In the genomic region with DNA sequence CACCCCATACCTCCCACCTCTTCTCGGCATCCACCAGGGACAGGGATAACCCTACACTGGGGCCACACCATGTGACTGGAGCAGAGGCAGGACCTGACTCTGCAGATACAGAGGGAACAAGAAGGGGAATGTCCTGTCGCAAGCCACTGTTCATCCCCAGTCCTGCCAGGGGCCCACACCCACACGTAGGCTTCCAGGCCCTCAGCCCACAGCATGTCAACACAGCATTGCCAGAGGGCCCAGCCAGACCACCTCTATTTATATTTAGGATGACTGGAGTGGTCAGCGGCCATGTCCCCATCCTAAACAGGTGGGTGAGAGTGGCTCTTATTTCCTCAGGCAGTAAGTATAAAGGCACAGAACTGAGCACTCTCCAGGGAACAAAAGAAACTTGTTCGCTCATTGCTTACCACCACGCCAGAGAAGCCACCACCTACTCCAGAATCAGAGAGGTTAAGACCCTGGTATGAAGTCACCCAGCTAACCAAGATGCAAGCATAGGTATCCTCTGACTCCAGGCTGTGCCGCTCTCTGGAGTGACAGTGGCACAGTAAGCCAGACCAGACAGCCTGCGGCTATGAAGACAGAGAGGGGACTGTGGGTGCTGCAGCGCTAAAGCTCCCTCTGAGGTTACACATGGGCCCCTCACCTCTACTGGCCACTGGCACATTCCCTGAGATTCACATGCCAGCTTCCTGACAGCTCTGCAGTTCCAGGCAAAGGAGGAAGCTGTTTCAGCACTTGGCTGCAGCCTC, we compare ENCODE assay signal across 22 cellular contexts.
DNase-seq lines count a peak whose midpoint lies in the region; TF ChIP-seq lines count a peak whose summit lies in the region.
"Had no signal": no experiment of that assay in that cellular context is flagged by ENCODE, and none has a peak within 500 bp of the region (broad histone marks: within the 10 kb centered on the region; RNA-seq: fewer than 3 reads in every experiment).

No MANE protein-coding gene starts in this region.

- H3K4me3 ChIP-seq in Karpas-422 (ENCODE audit: low read length) (no peak overlapping the region), dorsolateral prefrontal cortex (no peak overlapping the region), transverse colon (no peak overlapping the region), BE2C (ENCODE audit: low read depth, low read length) (no peak overlapping the region)
- H3K4me3 ChIP-seq: coronary artery, thyroid gland had no signal

- no peak overlapping the region for H2AFZ ChIP-seq in Karpas-422 (ENCODE audit: low read length)

- no peaks in the 10 kb centered on the region for H3K9me2 ChIP-seq in Karpas-422 (replicated peaks; ENCODE audit: insufficient read depth, low read length)

- H3K27me3 ChIP-seq in Karpas-422 (ENCODE audit: low read length) (no peaks in the 10 kb centered on the region), dorsolateral prefrontal cortex (no peaks in the 10 kb centered on the region), transverse colon (no peaks in the 10 kb centered on the region), BE2C (no peaks in the 10 kb centered on the region)
- H3K27me3 ChIP-seq: thyroid gland had no signal

- H3K9me3 ChIP-seq in Karpas-422 (ENCODE audit: low read length) (no peaks in the 10 kb centered on the region), transverse colon (no peaks in the 10 kb centered on the region), BE2C (no peaks in the 10 kb centered on the region)
- H3K9me3 ChIP-seq: thyroid gland had no signal

- H3K4me1 ChIP-seq in Karpas-422 (ENCODE audit: low read length) = peaks cover 69% of the 10 kb centered on the region
- H3K4me1 ChIP-seq in transverse colon = peaks cover 3 to 46% (median 29%) of the 10 kb centered on the region in 4 donors
- H3K4me1 ChIP-seq in BE2C = peaks cover 10% of the 10 kb centered on the region

- TF ChIP-seq CTCF in dorsolateral prefrontal cortex (IDR thresholded peaks at IDR 0.05 in 54 of 56, conservative IDR thresholded peaks at IDR 0.05 in 2 of 56; ENCODE audit: low read depth in 1 of 56, partially characterized antibody in 56 of 56) (no peak), neural crest cell (conservative IDR thresholded peaks at IDR 0.05) (no peak), transverse colon (IDR thresholded peaks at IDR 0.05) (no peak), BE2C (IDR thresholded peaks at IDR 0.05; ENCODE audit: low read depth, low read length) (no peak), GM10266 (IDR thresholded peaks at IDR 0.05; ENCODE audit: control insufficient read depth, insufficient read depth, low read depth, missing control alignments) (no peak)

- 81% methylated on average over 9 of the region's 9 CpGs; no CpG with 5 or more reads in 1 of the 2 donors for WGBS in transverse colon (ENCODE audit: low coverage in 1 of 2), 2 donors

- H3K4me3 Mint-ChIP-seq in neural crest cell = peak overlapping the region; percentile 24
- H3K4me3 Mint-ChIP-seq: natural killer cell had no signal

- peaks cover 24% of the 10 kb centered on the region for H3K36me3 Mint-ChIP-seq in neural crest cell (ENCODE audit: low read depth)
- H3K36me3 Mint-ChIP-seq: natural killer cell had no signal

- no peaks in the 10 kb centered on the region for H3K9me3 Mint-ChIP-seq in neural crest cell
- H3K9me3 Mint-ChIP-seq: natural killer cell had no signal

- peaks cover 63% of the 10 kb centered on the region for H3K79me2 ChIP-seq in Karpas-422 (ENCODE audit: low read length)

- H3K27ac ChIP-seq in Karpas-422 (ENCODE audit: low read length) = peak overlapping the region; percentile 4; the same call in 1 of the 2 replicates
- H3K27ac ChIP-seq in dorsolateral prefrontal cortex = peak overlapping the region in 43 of 59 donors; percentile 3 to 86 (median 53)
- peak overlapping the region in 3 of 4 donors; percentile 31 to 87 (median 46) for H3K27ac ChIP-seq in transverse colon
- H3K27ac ChIP-seq: coronary artery, KMS-11, thyroid gland, VCaP had no signal

- no peak for TF ChIP-seq EP300 in transverse colon (IDR thresholded peaks at IDR 0.05; ENCODE audit: low read depth)

- no peak for DNase-seq in Karpas-422
- DNase-seq in dorsolateral prefrontal cortex = no peak
- no peak for DNase-seq in neural crest cell (ENCODE audit: low read depth, low spot score)
- no peak for DNase-seq in transverse colon
- DNase-seq in BE2C = no peak
- no peak for DNase-seq in GM10266 (ENCODE audit: extremely low spot score)
- DNase-seq in SW480 (ENCODE audit: low spot score) = no peak
- DNase-seq: activated T-cell treated with anti-CD3 and anti-CD28 coated beads, Interleukin-2, amount 50 U/mL, for 48 hours; Calu3; EL; hypothalamus; mammary epithelial cell; natural killer cell; NCI-H1105; NCI-H2081; stimulated activated CD4-positive, alpha-beta T cell treated with anti-CD3 and anti-CD28 coated beads, Interleukin-15, amount 100 ng/mL, for 24 hours; T-helper 1 cell; thyroid gland had no signal

- H3K36me3 ChIP-seq in Karpas-422 (ENCODE audit: insufficient read depth, low read length) (no peaks in the 10 kb centered on the region), transverse colon (no peaks in the 10 kb centered on the region), BE2C (no peaks in the 10 kb centered on the region)
- H3K36me3 ChIP-seq: thyroid gland had no signal

- H3K9ac ChIP-seq in Karpas-422 (ENCODE audit: low read length) = no peak overlapping the region
- H3K9ac ChIP-seq: KMS-11 had no signal

- H4K20me1 ChIP-seq in Karpas-422 (ENCODE audit: insufficient read depth, low read depth, low read length) = no peaks in the 10 kb centered on the region

- no peak for TF ChIP-seq POLR2A in transverse colon (IDR thresholded peaks at IDR 0.05)

- no peak overlapping the region for H3K27ac Mint-ChIP-seq in neural crest cell (ENCODE audit: unreplicated experiment)
- H3K27ac Mint-ChIP-seq: activated naive CD8-positive, alpha-beta T cell; natural killer cell had no signal

- in situ Hi-C loops in transverse colon (cut with MboI; ENCODE audit: low pct_ligation_motif_present in 1 of 4, low pct_unique_long_range_greater_than_20kb in 1 of 4, low sequenced_read_pairs in 3 of 4) = no loop called here

- peaks cover 82% of the 10 kb centered on the region for H3K4me1 Mint-ChIP-seq in neural crest cell

- no peaks in the 10 kb centered on the region for H3K27me3 Mint-ChIP-seq in neural crest cell (ENCODE audit: low read depth)
- H3K27me3 Mint-ChIP-seq: activated naive CD8-positive, alpha-beta T cell had no signal

- H3K4me2 ChIP-seq in Karpas-422 (ENCODE audit: low read depth, low read length, poor library complexity, severe bottlenecking) = no peak overlapping the region
- H3K4me2 ChIP-seq: KMS-11 had no signal

- intact Hi-C loops in dorsolateral prefrontal cortex (cut with DNase I) = no loop called here
- intact Hi-C loops in transverse colon (cut with DNase I; ENCODE audit: low total_unique reads) = no loop called here
